Comparison of ENCODE assay signal across 8 cellular contexts in genomic region chr19:19627716-19628498, GRCh38. TPM values are rescaled to one million over a fixed set of nuclear protein-coding genes. Genes with fewer than 3 reads are reported as not detected.
DNase-seq lines count a peak whose midpoint lies in the region; ATAC-seq, FAIRE-seq and TF ChIP-seq lines count a peak whose summit lies in the region.

TSS of gene LPAR2 (minus strand) at chr19:19628220. CDS start at chr19:19627275, 945 bp downstream.

- dilution Hi-C loops in endothelial cell of umbilical vein (cut with MboI; ENCODE audit: extremely low pct_ligation_motif_present, low sequenced_read_pairs), result no loop called here

- peaks cover 3% of the 10 kb centered on the region for H3F3A ChIP-seq in neural progenitor cell (ENCODE audit: low read depth)

- POLR2A ChIA-PET in endothelial cell of umbilical vein (lab: Charles Lee), result no interaction called here

- H3K36me3 ChIP-seq in endothelial cell of umbilical vein (ENCODE audit: control insufficient read depth in 2 of 2, extremely low read depth in 1 of 2, insufficient read depth in 2 of 2, low read length in 2 of 2) (no peaks in the 10 kb centered on the region), neural progenitor cell (no peaks in the 10 kb centered on the region), thyroid gland (peaks cover 0 to 6% of the 10 kb centered on the region in 2 donors)

- WGBS in thyroid gland, 2 donors, result 1% methylated on average over 14 to 18 of the region's 84 CpGs

- peaks cover 15% of the 10 kb centered on the region for H3K4me1 Mint-ChIP-seq in neural progenitor cell

- BruUV-seq in endothelial cell of umbilical vein (replicated peaks; lab: Mats Ljungman, UMichigan), result no TSS peak

- H4K20me1 ChIP-seq in endothelial cell of umbilical vein (replicated peaks; ENCODE audit: control insufficient read depth, extremely low read depth, insufficient read depth, low read length) (no peaks in the 10 kb centered on the region), neural progenitor cell (ENCODE audit: low read depth) (peaks cover 22% of the 10 kb centered on the region)

- no peaks in the 10 kb centered on the region for H3K9me3 Mint-ChIP-seq in neural progenitor cell

- H3K36me3 Mint-ChIP-seq in neural progenitor cell, result peaks cover 13% of the 10 kb centered on the region

- peak; percentile 37 for DNase-seq in COR-L47 (lab: John Stamatoyannopoulos, UW)
- peak; percentile 51 for DNase-seq in NCI-H1694 treated with DMSO at 0.1 percent for 48 hours (lab: John Stamatoyannopoulos, UW)
- DNase-seq in activated CD8-positive, alpha-beta memory T cell treated with anti-CD3 and anti-CD28 coated beads for 24 hours, result peak; percentile 87
- DNase-seq in endothelial cell of umbilical vein (ENCODE audit: low read depth, low spot score), result no peak
- peak; percentile 86 for DNase-seq in neural progenitor cell (ENCODE audit: low spot score)
- peak; percentile 72 to 75 for DNase-seq in thyroid gland
- DNase-seq in HK-2 (ENCODE audit: unreplicated experiment), result no peak

- H3K4me2 ChIP-seq in endothelial cell of umbilical vein (ENCODE audit: insufficient read depth, low read length), result peak within 1 kb of the TSS; percentile 5
- H3K4me2 ChIP-seq in neural progenitor cell, result peak within 1 kb of the TSS; percentile 70

- H2AFZ ChIP-seq in endothelial cell of umbilical vein (ENCODE audit: low read depth, low read length), result no peak within 1 kb of the TSS
- H2AFZ ChIP-seq in neural progenitor cell (replicated peaks), result no peak within 1 kb of the TSS

- H3K79me2 ChIP-seq in endothelial cell of umbilical vein (ENCODE audit: control insufficient read depth, insufficient read depth, low read length) (no peaks in the 10 kb centered on the region), neural progenitor cell (ENCODE audit: low read depth) (peaks cover 26% of the 10 kb centered on the region)

- CTCF ChIA-PET in endothelial cell of umbilical vein (lab: Charles Lee), result interaction anchor here (1.0 to 1.2 kb wide), 2 partner anchors 73 to 74 kb away, joined by 3 read pairs; no protein-coding TSS in a partner anchor

- H3K27me3 ChIP-seq in endothelial cell of umbilical vein (ENCODE audit: control insufficient read depth in 2 of 2, insufficient read depth in 2 of 2, low read length in 2 of 2) (peaks cover 0 to 6% of the 10 kb centered on the region in 2 experiments), neural progenitor cell (no peaks in the 10 kb centered on the region), thyroid gland (no peaks in the 10 kb centered on the region)

- TF ChIP-seq CTCF in endothelial cell of umbilical vein (IDR thresholded peaks at IDR 0.05; ENCODE audit: extremely low read depth in 1 of 2, insufficient read depth in 1 of 2, low read depth in 1 of 2, low read length in 2 of 2) (no peak), neural progenitor cell (IDR thresholded peaks at IDR 0.05) (peak; percentile 19), thyroid gland (IDR thresholded peaks at IDR 0.05) (no peak)

- intact Hi-C loops in endothelial cell of umbilical vein (cut with micrococcal nuclease), result no loop called here
- intact Hi-C loops in thyroid gland (cut with DNase I), result no loop called here

- no peaks in the 10 kb centered on the region for H3K9me1 ChIP-seq in endothelial cell of umbilical vein (replicated peaks; ENCODE audit: control insufficient read depth, extremely low read depth, insufficient read depth, low read length)

- H3K4me1 ChIP-seq in endothelial cell of umbilical vein (ENCODE audit: control insufficient read depth, extremely low read depth, insufficient read depth, low read length) (no peaks in the 10 kb centered on the region), neural progenitor cell (peaks cover 7% of the 10 kb centered on the region), thyroid gland (peaks cover 0 to 20% of the 10 kb centered on the region in 2 donors)

- H3K9ac ChIP-seq in endothelial cell of umbilical vein (replicated peaks; ENCODE audit: extremely low read depth, insufficient read depth, low read length) (no peak within 1 kb of the TSS), neural progenitor cell (no peak within 1 kb of the TSS)

- peak within 1 kb of the TSS; percentile 12 for H3K27ac Mint-ChIP-seq in neural progenitor cell

- FAIRE-seq in endothelial cell of umbilical vein (lab: Jason Lieb, UNC), result no peak

- ATAC-seq in GM21447 (IDR thresholded peaks at IDR 0.05; ENCODE audit: unreplicated experiment), result peak; percentile 52

- H3K4me3 Mint-ChIP-seq in neural progenitor cell, result peak within 1 kb of the TSS; percentile 89

- H3K27ac ChIP-seq in endothelial cell of umbilical vein (ENCODE audit: insufficient read depth, low read depth, low read length), result no peak within 1 kb of the TSS
- peak within 1 kb of the TSS; percentile 54 for H3K27ac ChIP-seq in neural progenitor cell
- peak within 1 kb of the TSS; percentile 53 to 86 (median 68) for H3K27ac ChIP-seq in thyroid gland

- peaks cover 10% of the 10 kb centered on the region for H3K27me3 Mint-ChIP-seq in neural progenitor cell (ENCODE audit: insufficient read depth, low read depth)

- H3K9me3 ChIP-seq in endothelial cell of umbilical vein (replicated peaks; ENCODE audit: control insufficient read depth, insufficient read depth, low read length) (no peaks in the 10 kb centered on the region), neural progenitor cell (ENCODE audit: low read depth) (no peaks in the 10 kb centered on the region), thyroid gland (no peaks in the 10 kb centered on the region)

- H3K4me3 ChIP-seq in endothelial cell of umbilical vein (replicated peaks in 1 of 3; ENCODE audit: insufficient read depth in 1 of 3, low read depth in 1 of 3, low read length in 3 of 3) (peak within 1 kb of the TSS in 1 of 3 experiments; percentile 8), neural progenitor cell (peak within 1 kb of the TSS; percentile 79), thyroid gland (replicated peaks in 1 of 3) (peak within 1 kb of the TSS; percentile 32 to 66 (median 53))

- TF ChIP-seq POLR2A in endothelial cell of umbilical vein (IDR thresholded peaks at IDR 0.05; ENCODE audit: low read depth, low read length) (no peak), thyroid gland (IDR thresholded peaks at IDR 0.05) (peak in 1 of 2 donors; percentile 55)

TF ChIP-seq in endothelial cell of umbilical vein, 7 proteins besides CTCF, POLR2A, EP300 and RAD21:
- peak; percentile 43 for TF ChIP-seq EZH2 (IDR thresholded peaks at IDR 0.05; ENCODE audit: borderline replicate concordance, low read depth, low read length, severe bottlenecking)
- TF ChIP-seq POLR2AphosphoS5 (IDR thresholded peaks at IDR 0.05; ENCODE audit: insufficient read depth, low read depth, low read length), result peak; percentile 19
- TF ChIP-seq FOS (IDR thresholded peaks at IDR 0.05; ENCODE audit: borderline replicate concordance, insufficient read depth, low read length), result no peak

RNA-seq across cellular contexts. Expression of gene LPAR2, which starts in this region (rescaled TPM):
- total RNA-seq in endothelial cell of umbilical vein (5.0 and 5.1 TPM in 2 replicates), neural progenitor cell (ENCODE audit: low replicate concordance) (21.2 and 64.8 TPM in 2 replicates), thyroid gland (10 to 100 TPM; 10.2 to 35.2 (median 22.9) TPM)
- 4.7 and 6.3 TPM in 2 replicates for polyA plus RNA-seq in endothelial cell of umbilical vein
- polyA plus RNA-seq in endothelial cell of umbilical vein (2011; cell fraction: cytosol; rRNA removed), result 0.66 and 0.76 TPM in 2 replicates
- 26.1 and 34.0 TPM in 2 replicates for polyA plus RNA-seq in endothelial cell of umbilical vein (2011; cell fraction: nucleus; rRNA removed)
- polyA plus RNA-seq in endothelial cell of umbilical vein (2012), result 3.3 and 4.4 TPM in 2 replicates
- polyA minus RNA-seq in endothelial cell of umbilical vein, result 3.2 and 5.9 TPM in 2 replicates
- polyA minus RNA-seq in endothelial cell of umbilical vein (2011; cell fraction: cytosol; rRNA and poly(A)+ RNA removed), result 0.92 TPM
- 6.1 and 8.5 TPM in 2 replicates for polyA minus RNA-seq in endothelial cell of umbilical vein (2011; cell fraction: nucleus; rRNA and poly(A)+ RNA removed)

Comparison
In these comparisons a context has a peak if more than half of its experiments do, and no peak if none do; other contexts are left out.
1. DNase-seq: peak in COR-L47 (single experiment), NCI-H1694 treated with DMSO at 0.1 percent for 48 hours (single experiment), activated CD8-positive, alpha-beta memory T cell treated with anti-CD3 and anti-CD28 coated beads for 24 hours (single experiment), neural progenitor cell (single experiment) and thyroid gland (2 of 2); none in endothelial cell of umbilical vein (single experiment) and HK-2 (single experiment).